In the genomic region with DNA sequence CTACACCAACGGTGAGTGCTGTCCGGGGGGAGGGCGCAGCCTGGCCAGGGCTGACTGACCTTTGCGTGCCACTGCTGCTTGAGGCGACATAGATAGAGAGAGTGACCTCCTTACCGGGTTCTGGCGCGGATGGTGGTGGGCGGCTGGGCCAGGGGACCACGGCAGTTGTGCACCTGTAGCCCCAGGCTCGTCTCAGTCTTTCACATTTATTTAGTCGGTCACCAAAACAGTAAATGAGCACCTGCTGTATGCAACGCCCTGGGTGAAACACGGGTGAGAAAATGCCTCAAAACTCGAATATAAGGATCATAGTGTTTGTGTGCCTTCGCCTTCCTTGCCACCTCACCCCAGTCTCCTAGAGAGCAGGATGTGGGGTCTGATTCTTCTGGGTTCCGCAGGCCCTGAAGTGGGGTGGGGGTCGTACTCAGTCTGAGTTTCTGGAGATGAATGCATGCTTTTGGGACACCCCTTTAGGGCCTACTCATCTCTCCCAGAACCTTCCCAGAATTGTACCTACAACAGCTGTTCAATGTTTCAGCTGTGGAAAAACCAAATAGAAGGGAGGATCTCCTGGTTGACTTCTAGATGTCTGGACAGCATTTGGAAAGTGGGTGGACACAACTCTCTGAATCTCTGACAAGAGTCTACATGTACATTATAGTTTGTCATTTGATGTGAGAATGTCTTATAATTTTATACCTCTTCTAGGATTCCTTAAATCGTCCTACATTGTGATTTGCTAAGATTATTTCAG, we compare ENCODE assay signal across 1 cellular context.
TF ChIP-seq lines count a peak whose summit lies in the region.

No MANE protein-coding gene starts in this region.

TF ChIP-seq in HepG2, 621 proteins besides CTCF, POLR2A, EP300 and RAD21 (continued from another document and continues in another):
- no peak for TF ChIP-seq ZNF770 (CRISPR knock-in tag; IDR thresholded peaks at IDR 0.05)
- TF ChIP-seq POGZ (CRISPR knock-in tag; IDR thresholded peaks at IDR 0.05): no peak
- TF ChIP-seq DNMT1 (CRISPR knock-in tag; IDR thresholded peaks at IDR 0.05): 0 out of 2 replicates have a peak, but pooled peaks have one; percentile 22
- TF ChIP-seq, protein P1, sequence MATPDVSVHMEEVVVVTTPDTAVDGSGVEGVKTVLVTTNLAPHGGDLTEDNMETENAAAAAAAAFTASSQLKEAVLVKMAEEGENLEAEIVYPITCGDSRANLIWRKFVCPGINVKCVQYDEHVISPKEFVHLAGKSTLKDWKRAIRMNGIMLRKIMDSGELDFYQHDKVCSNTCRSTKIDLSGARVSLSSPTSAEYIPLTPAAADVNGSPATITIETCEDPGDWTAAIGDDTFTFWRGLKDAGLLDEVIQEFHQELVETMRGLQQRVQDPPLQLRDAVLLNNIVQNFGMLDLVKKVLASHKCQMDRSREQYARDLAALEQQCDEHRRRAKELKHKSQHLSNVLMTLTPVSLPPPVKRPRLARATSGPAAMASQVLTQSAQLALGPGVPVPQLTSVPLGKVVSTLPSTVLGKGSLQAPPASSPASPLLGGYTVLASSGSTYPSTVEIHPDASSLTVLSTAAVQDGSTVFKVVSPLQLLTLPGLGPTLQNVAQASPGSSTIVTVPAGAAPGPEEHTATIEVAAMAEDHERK (CRISPR knock-in tag; IDR thresholded peaks at IDR 0.05; ENCODE audit: low read depth): no peak
- TF ChIP-seq NFYC (CRISPR knock-in tag; IDR thresholded peaks at IDR 0.05): no peak
- TF ChIP-seq TP53 (CRISPR knock-in tag; conservative IDR thresholded peaks at IDR 0.05): no peak
- TF ChIP-seq ZNF616 (CRISPR knock-in tag; IDR thresholded peaks at IDR 0.05; ENCODE audit: low read depth): 0 out of 2 replicates have a peak, but pooled peaks have one; percentile 64
- no peak for TF ChIP-seq ZNF609 (CRISPR knock-in tag; IDR thresholded peaks at IDR 0.05; ENCODE audit: borderline replicate concordance)
- TF ChIP-seq, protein P2, sequence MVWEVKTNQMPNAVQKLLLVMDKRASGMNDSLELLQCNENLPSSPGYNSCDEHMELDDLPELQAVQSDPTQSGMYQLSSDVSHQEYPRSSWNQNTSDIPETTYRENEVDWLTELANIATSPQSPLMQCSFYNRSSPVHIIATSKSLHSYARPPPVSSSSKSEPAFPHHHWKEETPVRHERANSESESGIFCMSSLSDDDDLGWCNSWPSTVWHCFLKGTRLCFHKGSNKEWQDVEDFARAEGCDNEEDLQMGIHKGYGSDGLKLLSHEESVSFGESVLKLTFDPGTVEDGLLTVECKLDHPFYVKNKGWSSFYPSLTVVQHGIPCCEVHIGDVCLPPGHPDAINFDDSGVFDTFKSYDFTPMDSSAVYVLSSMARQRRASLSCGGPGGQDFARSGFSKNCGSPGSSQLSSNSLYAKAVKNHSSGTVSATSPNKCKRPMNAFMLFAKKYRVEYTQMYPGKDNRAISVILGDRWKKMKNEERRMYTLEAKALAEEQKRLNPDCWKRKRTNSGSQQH (CRISPR knock-in tag; IDR thresholded peaks at IDR 0.05; ENCODE audit: low read depth): no peak
- no peak for TF ChIP-seq TERF1 (CRISPR knock-in tag; IDR thresholded peaks at IDR 0.05)
- no peak for TF ChIP-seq CREB1 (IDR thresholded peaks at IDR 0.05)
- no peak for TF ChIP-seq CREB1 (CRISPR knock-in tag; IDR thresholded peaks at IDR 0.05)
- no peak for TF ChIP-seq E2F1 (CRISPR knock-in tag; IDR thresholded peaks at IDR 0.05)
- TF ChIP-seq, protein P3, sequence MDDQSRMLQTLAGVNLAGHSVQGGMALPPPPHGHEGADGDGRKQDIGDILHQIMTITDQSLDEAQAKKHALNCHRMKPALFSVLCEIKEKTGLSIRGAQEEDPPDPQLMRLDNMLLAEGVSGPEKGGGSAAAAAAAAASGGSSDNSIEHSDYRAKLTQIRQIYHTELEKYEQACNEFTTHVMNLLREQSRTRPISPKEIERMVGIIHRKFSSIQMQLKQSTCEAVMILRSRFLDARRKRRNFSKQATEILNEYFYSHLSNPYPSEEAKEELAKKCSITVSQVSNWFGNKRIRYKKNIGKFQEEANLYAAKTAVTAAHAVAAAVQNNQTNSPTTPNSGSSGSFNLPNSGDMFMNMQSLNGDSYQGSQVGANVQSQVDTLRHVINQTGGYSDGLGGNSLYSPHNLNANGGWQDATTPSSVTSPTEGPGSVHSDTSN (CRISPR knock-in tag; IDR thresholded peaks at IDR 0.05; ENCODE audit: borderline replicate concordance): no peak
- TF ChIP-seq, protein P4, sequence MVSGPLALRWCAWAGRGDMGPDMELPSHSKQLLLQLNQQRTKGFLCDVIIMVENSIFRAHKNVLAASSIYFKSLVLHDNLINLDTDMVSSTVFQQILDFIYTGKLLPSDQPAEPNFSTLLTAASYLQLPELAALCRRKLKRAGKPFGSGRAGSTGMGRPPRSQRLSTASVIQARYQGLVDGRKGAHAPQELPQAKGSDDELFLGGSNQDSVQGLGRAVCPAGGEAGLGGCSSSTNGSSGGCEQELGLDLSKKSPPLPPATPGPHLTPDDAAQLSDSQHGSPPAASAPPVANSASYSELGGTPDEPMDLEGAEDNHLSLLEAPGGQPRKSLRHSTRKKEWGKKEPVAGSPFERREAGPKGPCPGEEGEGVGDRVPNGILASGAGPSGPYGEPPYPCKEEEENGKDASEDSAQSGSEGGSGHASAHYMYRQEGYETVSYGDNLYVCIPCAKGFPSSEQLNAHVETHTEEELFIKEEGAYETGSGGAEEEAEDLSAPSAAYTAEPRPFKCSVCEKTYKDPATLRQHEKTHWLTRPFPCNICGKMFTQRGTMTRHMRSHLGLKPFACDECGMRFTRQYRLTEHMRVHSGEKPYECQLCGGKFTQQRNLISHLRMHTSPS (CRISPR knock-in tag; IDR thresholded peaks at IDR 0.05; ENCODE audit: low read depth): no peak
- TF ChIP-seq, protein P5, sequence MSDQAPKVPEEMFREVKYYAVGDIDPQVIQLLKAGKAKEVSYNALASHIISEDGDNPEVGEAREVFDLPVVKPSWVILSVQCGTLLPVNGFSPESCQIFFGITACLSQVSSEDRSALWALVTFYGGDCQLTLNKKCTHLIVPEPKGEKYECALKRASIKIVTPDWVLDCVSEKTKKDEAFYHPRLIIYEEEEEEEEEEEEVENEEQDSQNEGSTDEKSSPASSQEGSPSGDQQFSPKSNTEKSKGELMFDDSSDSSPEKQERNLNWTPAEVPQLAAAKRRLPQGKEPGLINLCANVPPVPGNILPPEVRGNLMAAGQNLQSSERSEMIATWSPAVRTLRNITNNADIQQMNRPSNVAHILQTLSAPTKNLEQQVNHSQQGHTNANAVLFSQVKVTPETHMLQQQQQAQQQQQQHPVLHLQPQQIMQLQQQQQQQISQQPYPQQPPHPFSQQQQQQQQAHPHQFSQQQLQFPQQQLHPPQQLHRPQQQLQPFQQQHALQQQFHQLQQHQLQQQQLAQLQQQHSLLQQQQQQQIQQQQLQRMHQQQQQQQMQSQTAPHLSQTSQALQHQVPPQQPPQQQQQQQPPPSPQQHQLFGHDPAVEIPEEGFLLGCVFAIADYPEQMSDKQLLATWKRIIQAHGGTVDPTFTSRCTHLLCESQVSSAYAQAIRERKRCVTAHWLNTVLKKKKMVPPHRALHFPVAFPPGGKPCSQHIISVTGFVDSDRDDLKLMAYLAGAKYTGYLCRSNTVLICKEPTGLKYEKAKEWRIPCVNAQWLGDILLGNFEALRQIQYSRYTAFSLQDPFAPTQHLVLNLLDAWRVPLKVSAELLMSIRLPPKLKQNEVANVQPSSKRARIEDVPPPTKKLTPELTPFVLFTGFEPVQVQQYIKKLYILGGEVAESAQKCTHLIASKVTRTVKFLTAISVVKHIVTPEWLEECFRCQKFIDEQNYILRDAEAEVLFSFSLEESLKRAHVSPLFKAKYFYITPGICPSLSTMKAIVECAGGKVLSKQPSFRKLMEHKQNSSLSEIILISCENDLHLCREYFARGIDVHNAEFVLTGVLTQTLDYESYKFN (CRISPR knock-in tag; conservative IDR thresholded peaks at IDR 0.05): no peak
- no peak for TF ChIP-seq ZNF367 (CRISPR knock-in tag; IDR thresholded peaks at IDR 0.05; ENCODE audit: borderline replicate concordance)
- TF ChIP-seq WIZ (CRISPR knock-in tag; IDR thresholded peaks at IDR 0.05): no peak
- TF ChIP-seq ZNF772 (CRISPR knock-in tag; IDR thresholded peaks at IDR 0.05): 0 out of 2 replicates have a peak, but pooled peaks have one; percentile 6
- TF ChIP-seq IKZF1 (IDR thresholded peaks at IDR 0.05): no peak
- TF ChIP-seq ZIK1 (CRISPR knock-in tag; IDR thresholded peaks at IDR 0.05; ENCODE audit: borderline replicate concordance, low read depth): no peak
- no peak for TF ChIP-seq ZNF335 (CRISPR knock-in tag; IDR thresholded peaks at IDR 0.05)
- TF ChIP-seq ZNF670 (CRISPR knock-in tag; IDR thresholded peaks at IDR 0.05; ENCODE audit: borderline replicate concordance): no peak
- no peak for TF ChIP-seq LCORL (IDR thresholded peaks at IDR 0.05)
- no peak for TF ChIP-seq LCORL (CRISPR knock-in tag; IDR thresholded peaks at IDR 0.05)
- TF ChIP-seq, protein P6, sequence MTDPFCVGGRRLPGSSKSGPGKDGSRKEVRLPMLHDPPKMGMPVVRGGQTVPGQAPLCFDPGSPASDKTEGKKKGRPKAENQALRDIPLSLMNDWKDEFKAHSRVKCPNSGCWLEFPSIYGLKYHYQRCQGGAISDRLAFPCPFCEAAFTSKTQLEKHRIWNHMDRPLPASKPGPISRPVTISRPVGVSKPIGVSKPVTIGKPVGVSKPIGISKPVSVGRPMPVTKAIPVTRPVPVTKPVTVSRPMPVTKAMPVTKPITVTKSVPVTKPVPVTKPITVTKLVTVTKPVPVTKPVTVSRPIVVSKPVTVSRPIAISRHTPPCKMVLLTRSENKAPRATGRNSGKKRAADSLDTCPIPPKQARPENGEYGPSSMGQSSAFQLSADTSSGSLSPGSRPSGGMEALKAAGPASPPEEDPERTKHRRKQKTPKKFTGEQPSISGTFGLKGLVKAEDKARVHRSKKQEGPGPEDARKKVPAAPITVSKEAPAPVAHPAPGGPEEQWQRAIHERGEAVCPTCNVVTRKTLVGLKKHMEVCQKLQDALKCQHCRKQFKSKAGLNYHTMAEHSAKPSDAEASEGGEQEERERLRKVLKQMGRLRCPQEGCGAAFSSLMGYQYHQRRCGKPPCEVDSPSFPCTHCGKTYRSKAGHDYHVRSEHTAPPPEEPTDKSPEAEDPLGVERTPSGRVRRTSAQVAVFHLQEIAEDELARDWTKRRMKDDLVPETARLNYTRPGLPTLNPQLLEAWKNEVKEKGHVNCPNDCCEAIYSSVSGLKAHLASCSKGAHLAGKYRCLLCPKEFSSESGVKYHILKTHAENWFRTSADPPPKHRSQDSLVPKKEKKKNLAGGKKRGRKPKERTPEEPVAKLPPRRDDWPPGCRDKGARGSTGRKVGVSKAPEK (CRISPR knock-in tag; IDR thresholded peaks at IDR 0.05; ENCODE audit: borderline replicate concordance): no peak
- TF ChIP-seq ZNF589 (CRISPR knock-in tag; conservative IDR thresholded peaks at IDR 0.05): no peak
- TF ChIP-seq ZNF235 (CRISPR knock-in tag; IDR thresholded peaks at IDR 0.05; ENCODE audit: borderline replicate concordance): no peak
- TF ChIP-seq ZNF816 (CRISPR knock-in tag; IDR thresholded peaks at IDR 0.05; ENCODE audit: borderline replicate concordance): no peak
- TF ChIP-seq EED (CRISPR knock-in tag; IDR thresholded peaks at IDR 0.05): no peak; the same call in 1 of the 2 replicates
